ENCODE assay signal across 8 cellular contexts in genomic region chr1:234926574-234927311, GRCh38.
DNase-seq lines count a peak whose midpoint lies in the region; ATAC-seq, FAIRE-seq and TF ChIP-seq lines count a peak whose summit lies in the region.

No MANE protein-coding gene starts in this region.

- H4K20me1 ChIP-seq in GM23248 (ENCODE audit: insufficient read depth) (no peaks in the 10 kb centered on the region), neural progenitor cell (ENCODE audit: low read depth) (no peaks in the 10 kb centered on the region)

- H3K4me1 ChIP-seq in GM23248 (ENCODE audit: insufficient read depth) = peaks cover 14% of the 10 kb centered on the region
- H3K4me1 ChIP-seq in NT2/D1 (ENCODE audit: insufficient read depth, insufficient read length) = peaks cover 10% of the 10 kb centered on the region
- peaks cover 24% of the 10 kb centered on the region for H3K4me1 ChIP-seq in neural progenitor cell

- no peaks in the 10 kb centered on the region for H3K27me3 Mint-ChIP-seq in central memory CD8-positive, alpha-beta T cell
- H3K27me3 Mint-ChIP-seq in neural progenitor cell (ENCODE audit: insufficient read depth, low read depth) = peaks cover 4% of the 10 kb centered on the region

- H3K4me3 Mint-ChIP-seq in central memory CD8-positive, alpha-beta T cell = peak overlapping the region; percentile 70
- H3K4me3 Mint-ChIP-seq in neural progenitor cell = no peak overlapping the region

- H3F3A ChIP-seq in GM23248 (ENCODE audit: insufficient read depth) (peaks cover 7% of the 10 kb centered on the region), neural progenitor cell (ENCODE audit: low read depth) (no peaks in the 10 kb centered on the region)

- H3K36me3 Mint-ChIP-seq in central memory CD8-positive, alpha-beta T cell (ENCODE audit: insufficient read depth) = peaks cover 9% of the 10 kb centered on the region
- H3K36me3 Mint-ChIP-seq in neural progenitor cell = no peaks in the 10 kb centered on the region

- no peaks in the 10 kb centered on the region for H3K27me3 ChIP-seq in GM23248 (replicated peaks; ENCODE audit: insufficient read depth)
- H3K27me3 ChIP-seq in NT2/D1 (ENCODE audit: insufficient read depth, insufficient read length) = no peaks in the 10 kb centered on the region
- no peaks in the 10 kb centered on the region for H3K27me3 ChIP-seq in neural progenitor cell

- H3K9me3 ChIP-seq in GM23248 (ENCODE audit: low read depth) (no peaks in the 10 kb centered on the region), NT2/D1 (ENCODE audit: insufficient read depth, low read length) (no peaks in the 10 kb centered on the region), neural progenitor cell (ENCODE audit: low read depth) (no peaks in the 10 kb centered on the region)

- in situ Hi-C loops in GM23248 (cut with MboI) = no loop called here

- H3K27ac ChIP-seq in GM23248 (peak overlapping the region; percentile 75), neural progenitor cell (no peak overlapping the region)

- no peaks in the 10 kb centered on the region for H3K79me2 ChIP-seq in GM23248 (ENCODE audit: insufficient read depth)
- H3K79me2 ChIP-seq in neural progenitor cell (ENCODE audit: low read depth) = no peaks in the 10 kb centered on the region

- peak; percentile 70 for ATAC-seq in central memory CD8-positive, alpha-beta T cell (replicated peaks; ENCODE audit: extremely low read depth, poor library complexity, severe bottlenecking)

- 66 to 67% methylated on average over 20 of the region's 20 CpGs for WGBS in GM23248 (ENCODE audit: low coverage in 1 of 2, low lambda C conversion rate in 2 of 2, missing lambda C conversion rate in 2 of 2), 2 experiments

- H3K4me3 ChIP-seq in GM23248 (no peak overlapping the region), NT2/D1 (ENCODE audit: insufficient read length, low read depth) (no peak overlapping the region), neural progenitor cell (no peak overlapping the region)

- peaks cover 34% of the 10 kb centered on the region for H3K4me1 Mint-ChIP-seq in central memory CD8-positive, alpha-beta T cell
- peaks cover 56% of the 10 kb centered on the region for H3K4me1 Mint-ChIP-seq in neural progenitor cell

- no peaks in the 10 kb centered on the region for H3K9me3 Mint-ChIP-seq in central memory CD8-positive, alpha-beta T cell
- no peaks in the 10 kb centered on the region for H3K9me3 Mint-ChIP-seq in neural progenitor cell

- DNase-seq in GM18507 (ENCODE audit: extremely low spot score, insufficient read length, low read depth) = peak; percentile 51
- no peak for DNase-seq in GM23248
- no peak for DNase-seq in NT2/D1 (ENCODE audit: low read depth, low spot score)
- DNase-seq in central memory CD8-positive, alpha-beta T cell (ENCODE audit: low spot score in 2 of 2) = no peak
- no peak for DNase-seq in neural progenitor cell (ENCODE audit: low spot score)
- no peak for DNase-seq in NCI-H1930 (lab: John Stamatoyannopoulos, UW)
- no peak for DNase-seq in NCI-H2081 treated with DMSO at 0.1 percent for 48 hours (lab: John Stamatoyannopoulos, UW)
- no peak for DNase-seq in epidermal melanocyte (ENCODE audit: insufficient read length, low spot score)

- H3K36me3 ChIP-seq in GM23248 (ENCODE audit: low read depth) (no peaks in the 10 kb centered on the region), NT2/D1 (ENCODE audit: insufficient read depth, insufficient read length, low read length) (no peaks in the 10 kb centered on the region), neural progenitor cell (no peaks in the 10 kb centered on the region)

- no peak for TF ChIP-seq CTCF in neural progenitor cell (IDR thresholded peaks at IDR 0.05)

- H3K4me2 ChIP-seq in GM23248 (ENCODE audit: unreplicated experiment) (peak overlapping the region; percentile 73), neural progenitor cell (peak overlapping the region; percentile 33)

- H3K9ac ChIP-seq in GM23248 = peak overlapping the region; percentile 65; the same call in 1 of the 2 replicates
- peak overlapping the region; percentile 51 for H3K9ac ChIP-seq in NT2/D1 (ENCODE audit: insufficient read length, low read depth)
- no peak overlapping the region for H3K9ac ChIP-seq in neural progenitor cell

- no peaks in the 10 kb centered on the region for H3K9me2 ChIP-seq in GM23248 (ENCODE audit: insufficient read depth)

- H3K27ac Mint-ChIP-seq in central memory CD8-positive, alpha-beta T cell (ENCODE audit: low read depth) = peak overlapping the region; percentile 96
- H3K27ac Mint-ChIP-seq in neural progenitor cell = peak overlapping the region; percentile 98

- FAIRE-seq in GM18507 (lab: Jason Lieb, UNC) = peak; percentile 96

- H2AFZ ChIP-seq in GM23248 = no peak overlapping the region
- H2AFZ ChIP-seq in neural progenitor cell (replicated peaks) = no peak overlapping the region
